12 cellular contexts compared by ENCODE assay signal in the genomic region with DNA sequence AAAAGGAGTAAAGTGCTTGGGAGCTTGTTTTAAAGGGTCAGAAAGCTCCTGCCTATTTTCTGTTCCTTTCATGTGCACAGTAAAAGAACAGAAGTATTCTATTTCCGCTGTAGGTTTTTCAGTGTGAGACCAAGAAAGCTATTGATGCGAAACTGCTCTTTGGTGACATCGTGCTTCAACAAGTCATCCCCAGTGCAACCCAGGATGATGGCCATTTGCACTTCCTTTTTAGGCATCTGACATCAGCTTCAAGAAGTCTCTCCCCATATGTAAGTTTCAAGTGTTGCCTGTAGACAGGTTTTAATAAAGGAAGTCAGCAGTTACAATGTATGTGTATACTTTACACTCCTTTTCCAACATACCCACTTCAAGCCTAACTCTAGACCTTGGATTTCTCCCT.
A peak's percentile ranks its signal among the peaks of the same experiment; 100 is the strongest.
DNase-seq lines count a peak whose midpoint lies in the region; ATAC-seq and TF ChIP-seq lines count a peak whose summit lies in the region.
"Had no signal": no experiment of that assay in that cellular context is flagged by ENCODE, and none has a peak within 500 bp of the region (broad histone marks: within the 10 kb centered on the region; RNA-seq: fewer than 3 reads in every experiment).

No MANE protein-coding gene starts in this region.

- no peak overlapping the region for H4K5ac ChIP-seq in mesendoderm (ENCODE audit: low read length)

- no peak for TF ChIP-seq EP300 in tibial nerve (IDR thresholded peaks at IDR 0.05)

- ATAC-seq in GM18868 (IDR thresholded peaks at IDR 0.05; ENCODE audit: unreplicated experiment) = peak; percentile 91
- peak; percentile 92 for ATAC-seq in GM21576 (IDR thresholded peaks at IDR 0.05; ENCODE audit: unreplicated experiment)
- peak; percentile 67 for ATAC-seq in HG03354 (IDR thresholded peaks at IDR 0.05; ENCODE audit: poor library complexity, severe bottlenecking, unreplicated experiment)
- no peak for ATAC-seq in SK-N-SH treated with all-trans-retinoic acid at 6 μM for 48 hours
- ATAC-seq: activated T-helper 17 cell treated with anti-CD3 and anti-CD28 coated beads, Interleukin-2, amount 50 U/mL, for 72 hours; stimulated activated naive CD8-positive, alpha-beta T cell treated with anti-CD3 and anti-CD28 coated beads, Interleukin-15, amount 100 ng/mL, for 72 hours had no signal

- H3K36me3 ChIP-seq in neural progenitor cell = peaks cover 3% of the 10 kb centered on the region
- H3K36me3 ChIP-seq in tibial nerve = no peaks in the 10 kb centered on the region
- no peaks in the 10 kb centered on the region for H3K36me3 ChIP-seq in mesendoderm (ENCODE audit: control insufficient read depth, insufficient read depth, low read length)

- H3K4me1 ChIP-seq in neural progenitor cell = peaks cover 42% of the 10 kb centered on the region
- no peaks in the 10 kb centered on the region for H3K4me1 ChIP-seq in tibial nerve
- no peaks in the 10 kb centered on the region for H3K4me1 ChIP-seq in mesendoderm (ENCODE audit: control insufficient read depth, low read depth, low read length)

- no peak overlapping the region for H3K4me3 ChIP-seq in neural progenitor cell
- H3K4me3 ChIP-seq in tibial nerve = no peak overlapping the region
- H3K4me3 ChIP-seq in mesendoderm (ENCODE audit: low read length) = no peak overlapping the region

- WGBS in tibial nerve, 2 donors = 79% methylated on average over 3 of the region's 3 CpGs
- no CpG with 5 or more reads among the region's 3 CpGs for WGBS in mesendoderm (ENCODE audit: extremely low coverage, insufficient coverage, low lambda C conversion rate)

- no peaks in the 10 kb centered on the region for H3K79me2 ChIP-seq in neural progenitor cell (ENCODE audit: low read depth)
- H3K79me2 ChIP-seq in mesendoderm (ENCODE audit: control insufficient read depth, insufficient read depth, low read length) = no peaks in the 10 kb centered on the region

- peaks cover 23% of the 10 kb centered on the region for H3F3A ChIP-seq in neural progenitor cell (ENCODE audit: low read depth)

- H3K27ac ChIP-seq in neural progenitor cell (no peak overlapping the region), tibial nerve (no peak overlapping the region), mesendoderm (ENCODE audit: low read depth, low read length) (no peak overlapping the region)

- H4K8ac ChIP-seq in mesendoderm (ENCODE audit: low read depth, low read length) = no peak overlapping the region

- no peak overlapping the region for H3K27ac Mint-ChIP-seq in neural progenitor cell
- H3K27ac Mint-ChIP-seq: activated CD4-positive, alpha-beta memory T cell treated with anti-CD3 and anti-CD28 coated beads, Interleukin-2, amount 10 ng/mL, durations not matched to agents 7 days and 5 days; activated T-helper 17 cell treated with anti-CD3 and anti-CD28 coated beads, Interleukin-2, amount 50 U/mL, for 72 hours; CD4-positive, CD25-positive, alpha-beta regulatory T cell; stimulated activated naive CD8-positive, alpha-beta T cell treated with anti-CD3 and anti-CD28 coated beads, Interleukin-15, amount 100 ng/mL, for 72 hours had no signal

- H3K4me2 ChIP-seq in neural progenitor cell (peak overlapping the region; percentile 69), mesendoderm (ENCODE audit: low read length) (no peak overlapping the region)

- H3K36me3 Mint-ChIP-seq in neural progenitor cell = no peaks in the 10 kb centered on the region
- H3K36me3 Mint-ChIP-seq: CD4-positive, CD25-positive, alpha-beta regulatory T cell had no signal

- H3K4me3 Mint-ChIP-seq in neural progenitor cell = no peak overlapping the region
- H3K4me3 Mint-ChIP-seq: activated CD4-positive, alpha-beta memory T cell treated with anti-CD3 and anti-CD28 coated beads, Interleukin-2, amount 10 ng/mL, durations not matched to agents 7 days and 5 days; activated T-helper 17 cell treated with anti-CD3 and anti-CD28 coated beads, Interleukin-2, amount 50 U/mL, for 72 hours; CD4-positive, CD25-positive, alpha-beta regulatory T cell; stimulated activated naive CD8-positive, alpha-beta T cell treated with anti-CD3 and anti-CD28 coated beads, Interleukin-15, amount 100 ng/mL, for 72 hours had no signal

- DNase-seq in neural progenitor cell (ENCODE audit: low spot score) (no peak), tibial nerve (ENCODE audit: low spot score in 2 of 2) (no peak), mesendoderm (no peak)
- DNase-seq: activated CD4-positive, alpha-beta memory T cell treated with anti-CD3 and anti-CD28 coated beads, Interleukin-2, amount 10 ng/mL, durations not matched to agents 7 days and 5 days; CD4-positive, CD25-positive, alpha-beta regulatory T cell; midbrain; stimulated activated naive CD8-positive, alpha-beta T cell treated with anti-CD3 and anti-CD28 coated beads, Interleukin-15, amount 100 ng/mL, for 72 hours had no signal

- no peaks in the 10 kb centered on the region for H3K27me3 ChIP-seq in neural progenitor cell
- no peaks in the 10 kb centered on the region for H3K27me3 ChIP-seq in tibial nerve
- H3K27me3 ChIP-seq in mesendoderm (ENCODE audit: insufficient read depth, low read length, poor library complexity) = no peaks in the 10 kb centered on the region

- no peak overlapping the region for H3K18ac ChIP-seq in mesendoderm (ENCODE audit: low read length)

- H3K4me1 Mint-ChIP-seq in neural progenitor cell = peaks cover 13% of the 10 kb centered on the region
- H3K4me1 Mint-ChIP-seq: activated CD4-positive, alpha-beta memory T cell treated with anti-CD3 and anti-CD28 coated beads, Interleukin-2, amount 10 ng/mL, durations not matched to agents 7 days and 5 days; activated T-helper 17 cell treated with anti-CD3 and anti-CD28 coated beads, Interleukin-2, amount 50 U/mL, for 72 hours; CD4-positive, CD25-positive, alpha-beta regulatory T cell; stimulated activated naive CD8-positive, alpha-beta T cell treated with anti-CD3 and anti-CD28 coated beads, Interleukin-15, amount 100 ng/mL, for 72 hours had no signal

- H3K9me3 ChIP-seq in neural progenitor cell (ENCODE audit: low read depth) = no peaks in the 10 kb centered on the region
- peaks cover 0 to 7% (median 0%) of the 10 kb centered on the region in 4 donors for H3K9me3 ChIP-seq in tibial nerve

- H3K9ac ChIP-seq in neural progenitor cell = no peak overlapping the region
- H3K9ac ChIP-seq in mesendoderm (ENCODE audit: low read length) = no peak overlapping the region

- TF ChIP-seq CTCF in neural progenitor cell (IDR thresholded peaks at IDR 0.05) = no peak
- TF ChIP-seq CTCF in tibial nerve (IDR thresholded peaks at IDR 0.05) = no peak

- no peak overlapping the region for H2BK5ac ChIP-seq in mesendoderm (ENCODE audit: low read length)

- H4K20me1 ChIP-seq in neural progenitor cell (ENCODE audit: low read depth) = peaks cover 7% of the 10 kb centered on the region

- H3K9me3 Mint-ChIP-seq in neural progenitor cell = no peaks in the 10 kb centered on the region
- H3K9me3 Mint-ChIP-seq: activated CD4-positive, alpha-beta memory T cell treated with anti-CD3 and anti-CD28 coated beads, Interleukin-2, amount 10 ng/mL, durations not matched to agents 7 days and 5 days; stimulated activated naive CD8-positive, alpha-beta T cell treated with anti-CD3 and anti-CD28 coated beads, Interleukin-15, amount 100 ng/mL, for 72 hours had no signal

- no peak overlapping the region for H2BK120ac ChIP-seq in mesendoderm (ENCODE audit: low read depth, low read length)

- H2AFZ ChIP-seq in neural progenitor cell (replicated peaks) = no peak overlapping the region

- no peak overlapping the region for H2AK5ac ChIP-seq in mesendoderm (ENCODE audit: low read length)

- no peaks in the 10 kb centered on the region for H3K27me3 Mint-ChIP-seq in neural progenitor cell (ENCODE audit: insufficient read depth, low read depth)
- H3K27me3 Mint-ChIP-seq: activated CD4-positive, alpha-beta memory T cell treated with anti-CD3 and anti-CD28 coated beads, Interleukin-2, amount 10 ng/mL, durations not matched to agents 7 days and 5 days; activated T-helper 17 cell treated with anti-CD3 and anti-CD28 coated beads, Interleukin-2, amount 50 U/mL, for 72 hours; CD4-positive, CD25-positive, alpha-beta regulatory T cell; stimulated activated naive CD8-positive, alpha-beta T cell treated with anti-CD3 and anti-CD28 coated beads, Interleukin-15, amount 100 ng/mL, for 72 hours had no signal

- no peak overlapping the region for H3K56ac ChIP-seq in mesendoderm (ENCODE audit: low read length)

- H3K23ac ChIP-seq in mesendoderm (ENCODE audit: low read length) = no peak overlapping the region

- no peak for TF ChIP-seq POLR2A in tibial nerve (IDR thresholded peaks at IDR 0.05)

- no peaks in the 10 kb centered on the region for H3K79me1 ChIP-seq in mesendoderm (ENCODE audit: low read length)

- H2BK15ac ChIP-seq in mesendoderm (replicated peaks; ENCODE audit: low read depth) = no peak overlapping the region

- H3K4ac ChIP-seq in mesendoderm (ENCODE audit: low read depth, low read length) = no peak overlapping the region

TF ChIP-seq in SK-N-SH treated with all-trans-retinoic acid at 6 μM for 48 hours, 23 proteins besides CTCF, POLR2A, EP300 and RAD21:
- no peak for TF ChIP-seq ZC3H10 (CRISPR knock-in tag; IDR thresholded peaks at IDR 0.05)
- no peak for TF ChIP-seq BACH2 (CRISPR knock-in tag; IDR thresholded peaks at IDR 0.05; ENCODE audit: borderline replicate concordance)
- TF ChIP-seq ARNTL (CRISPR knock-in tag; IDR thresholded peaks at IDR 0.05; ENCODE audit: borderline replicate concordance, low read depth) = no peak
- no peak for TF ChIP-seq GLIS3 (CRISPR knock-in tag; IDR thresholded peaks at IDR 0.05)
- TF ChIP-seq TOX (CRISPR knock-in tag; IDR thresholded peaks at IDR 0.05; ENCODE audit: borderline replicate concordance) = no peak
- TF ChIP-seq ISL1 (CRISPR knock-in tag; IDR thresholded peaks at IDR 0.05) = no peak
- TF ChIP-seq CSDC2 (CRISPR knock-in tag; IDR thresholded peaks at IDR 0.05) = no peak
- no peak for TF ChIP-seq SNAI2 (CRISPR knock-in tag; IDR thresholded peaks at IDR 0.05)
- TF ChIP-seq ESRRG (CRISPR knock-in tag; IDR thresholded peaks at IDR 0.05) = no peak
